In genomic region chr5:13250450-13251291, GRCh38 we compare ENCODE assay signal across 10 cellular contexts.
A peak's percentile ranks its signal among the peaks of the same experiment; 100 is the strongest.
DNase-seq lines count a peak whose midpoint lies in the region; ATAC-seq and TF ChIP-seq lines count a peak whose summit lies in the region.
"Had no signal": no experiment of that assay in that cellular context is flagged by ENCODE, and none has a peak within 500 bp of the region (broad histone marks: within the 10 kb centered on the region; RNA-seq: fewer than 3 reads in every experiment).

No MANE protein-coding gene starts in this region.

- H3K9me3 ChIP-seq in T-helper 17 cell (ENCODE audit: control insufficient read depth, low read length, poor library complexity, severe bottlenecking), result no peaks in the 10 kb centered on the region

- TF ChIP-seq CTCF in C4-2B (conservative IDR thresholded peaks at IDR 0.05), result peak; percentile 84
- peak; percentile 28 for TF ChIP-seq CTCF in foreskin fibroblast (IDR thresholded peaks at IDR 0.05; ENCODE audit: low read depth, low read length)

- H3K4me3 ChIP-seq in foreskin fibroblast (ENCODE audit: low read depth in 1 of 2, low read length in 2 of 2), result no peak overlapping the region

- intact Hi-C loops in posterior vena cava (cut with DNase I), result no loop called here

- no peaks in the 10 kb centered on the region for H3K36me3 Mint-ChIP-seq in T-helper 2 cell treated with Interferon-gamma antibody and Interleukin-4, amounts not matched to agents 5 μg/mL and 100 μg/mL, for 36 hours (ENCODE audit: low read depth)
- no peaks in the 10 kb centered on the region for H3K36me3 Mint-ChIP-seq in T-helper 17 cell (ENCODE audit: low read depth)

- H3K4me1 Mint-ChIP-seq in T-helper 2 cell treated with Interferon-gamma antibody and Interleukin-4, amounts not matched to agents 5 μg/mL and 100 μg/mL, for 36 hours (ENCODE audit: low read depth), result no peaks in the 10 kb centered on the region
- H3K4me1 Mint-ChIP-seq in T-helper 17 cell, result no peaks in the 10 kb centered on the region

- H3K4me3 Mint-ChIP-seq in T-helper 2 cell treated with Interferon-gamma antibody and Interleukin-4, amounts not matched to agents 5 μg/mL and 100 μg/mL, for 36 hours, result no peak overlapping the region
- H3K4me3 Mint-ChIP-seq in T-helper 17 cell, result no peak overlapping the region
- H3K4me3 Mint-ChIP-seq: activated T-cell treated with anti-CD3 and anti-CD28 coated beads, Interleukin-2, amount 50 U/mL, for 4 hours had no signal

- peak; percentile 47 for ATAC-seq in GM21529 (IDR thresholded peaks at IDR 0.05; ENCODE audit: unreplicated experiment)
- ATAC-seq in GM19023 (IDR thresholded peaks at IDR 0.05; ENCODE audit: unreplicated experiment), result no peak
- ATAC-seq in T-helper 17 cell, result no peak
- ATAC-seq: activated T-cell treated with anti-CD3 and anti-CD28 coated beads, Interleukin-2, amount 50 U/mL, for 4 hours had no signal

- H3K27ac ChIP-seq in C4-2B, result no peak overlapping the region
- H3K27ac ChIP-seq: parathyroid adenoma had no signal

- no peak overlapping the region for H3K27ac Mint-ChIP-seq in T-helper 2 cell treated with Interferon-gamma antibody and Interleukin-4, amounts not matched to agents 5 μg/mL and 100 μg/mL, for 36 hours
- no peak overlapping the region for H3K27ac Mint-ChIP-seq in T-helper 17 cell

- H3K27me3 Mint-ChIP-seq in T-helper 2 cell treated with Interferon-gamma antibody and Interleukin-4, amounts not matched to agents 5 μg/mL and 100 μg/mL, for 36 hours (ENCODE audit: low read depth), result no peaks in the 10 kb centered on the region
- H3K27me3 Mint-ChIP-seq in T-helper 17 cell, result no peaks in the 10 kb centered on the region

- peaks cover 26% of the 10 kb centered on the region for H3K9me3 Mint-ChIP-seq in T-helper 2 cell treated with Interferon-gamma antibody and Interleukin-4, amounts not matched to agents 5 μg/mL and 100 μg/mL, for 36 hours

- peak; percentile 19 for DNase-seq in NCI-H460 (ENCODE audit: extremely low read depth, low read depth)
- DNase-seq in foreskin fibroblast, result no peak
- DNase-seq in T-helper 2 cell treated with Interferon-gamma antibody and Interleukin-4, amounts not matched to agents 5 μg/mL and 100 μg/mL, for 36 hours (ENCODE audit: low spot score), result no peak
- DNase-seq in posterior vena cava (ENCODE audit: low spot score), result no peak
- no peak for DNase-seq in T-helper 17 cell
- DNase-seq: activated T-cell treated with anti-CD3 and anti-CD28 coated beads, Interleukin-2, amount 50 U/mL, for 4 hours had no signal
